In the genomic region with DNA sequence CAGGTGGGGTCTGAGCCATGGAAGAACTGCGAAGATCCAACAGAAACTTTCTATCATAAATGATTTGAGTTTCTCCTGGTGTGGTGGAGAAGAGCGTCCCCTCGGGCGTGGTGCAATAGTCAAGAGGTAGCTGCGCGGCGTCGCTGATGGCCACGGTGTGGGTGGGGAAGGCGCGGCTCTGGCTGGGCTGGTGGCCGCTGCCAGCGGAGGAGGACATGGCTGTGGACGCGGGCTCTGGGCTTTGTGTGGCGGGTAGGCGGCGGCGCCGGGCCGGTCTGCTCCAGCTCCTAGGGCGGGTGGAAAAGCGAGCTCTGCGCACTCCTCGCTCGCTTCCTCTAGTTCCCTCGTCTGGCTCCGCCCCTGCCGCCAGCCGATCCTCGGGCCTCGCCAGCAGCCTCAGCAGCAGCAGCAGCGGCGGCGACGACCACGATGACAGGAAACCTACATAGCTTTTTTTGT, we compare ENCODE assay signal across 8 cellular contexts. TPM values are rescaled to one million over a fixed set of nuclear protein-coding genes. Genes with fewer than 3 reads are reported as not detected.
DNase-seq lines count a peak whose midpoint lies in the region; ATAC-seq, FAIRE-seq and TF ChIP-seq lines count a peak whose summit lies in the region.

No MANE protein-coding gene starts in this region.

- peak overlapping the region; percentile 48 to 68 (median 58) for H3K4me3 ChIP-seq in HepG2 (replicated peaks in 1 of 3; ENCODE audit: insufficient read depth in 1 of 3, low read depth in 2 of 3, low read length in 3 of 3)

- peaks cover 53% of the 10 kb centered on the region for H3K4me1 ChIP-seq in HepG2 (ENCODE audit: insufficient read depth, low read length)

- no peak overlapping the region for H2AFZ ChIP-seq in HepG2 (ENCODE audit: low read length)

- BruUV-seq in HepG2 (replicated peaks; lab: Mats Ljungman, UMichigan): no TSS peak

- H3K36me3 ChIP-seq in HepG2 (replicated peaks in 1 of 2; ENCODE audit: control insufficient read depth in 1 of 2, insufficient read depth in 2 of 2, low read length in 2 of 2): peaks cover 0 to 2% of the 10 kb centered on the region in 2 experiments; a peak in 1 of 5 replicates

- H3K9ac ChIP-seq in HepG2 (ENCODE audit: insufficient read depth, low read depth, low read length): peak overlapping the region; percentile 40

- CTCF ChIA-PET in HepG2 (lab: Yijun Ruan, JAX; ENCODE audit: low intra/inter-chr PET ratio, low total read pairs): no interaction called here

- intact Hi-C loops in HepG2 (cut with micrococcal nuclease; ENCODE audit: unreplicated experiment): no loop called here

- in situ Hi-C loops in HepG2 (cut with HindIII; ENCODE audit: extremely low pct_ligation_motif_present, low pct_unique_long_range_greater_than_20kb): no loop called here

- TF ChIP-seq EP300 in HepG2 (IDR thresholded peaks at IDR 0.05; ENCODE audit: low read depth in 2 of 2, low read length in 2 of 2): no peak
- TF ChIP-seq EP300 in HepG2 (CRISPR knock-in tag; IDR thresholded peaks at IDR 0.05; ENCODE audit: borderline replicate concordance): no peak

- POLR2A ChIA-PET in HepG2 (lab: Yijun Ruan, JAX): interaction anchor here (1.0 to 1.8 kb wide), 3 partner anchors 10 to 86 kb away, joined by 6 to 9 read pairs (median 7); partner anchors contain the start of gene SNAP23

- no peaks in the 10 kb centered on the region for H3K9me3 ChIP-seq in HepG2 (ENCODE audit: low read length)

- TF ChIP-seq POLR2A in HepG2 (IDR thresholded peaks at IDR 0.05; ENCODE audit: insufficient read depth in 1 of 2, low read depth in 2 of 2, low read length in 2 of 2): no peak

- no peaks in the 10 kb centered on the region for H4K20me1 ChIP-seq in HepG2 (ENCODE audit: insufficient read depth, low read length)

- H3K4me2 ChIP-seq in HepG2 (ENCODE audit: low read depth, low read length): peak overlapping the region; percentile 79

- DNase-seq in NCI-H345 treated with DMSO at 0.1 percent for 48 hours (lab: John Stamatoyannopoulos, UW; ENCODE audit: unreplicated experiment) (peak; percentile 46), dedifferentiated amniotic fluid mesenchymal stem cell (ENCODE audit: extremely low spot score) (peak; percentile 64), HepG2 (ENCODE audit: low spot score) (peak; percentile 62), NCI-H128 (lab: John Stamatoyannopoulos, UW; ENCODE audit: unreplicated experiment) (no peak)
- DNase-seq in activated CD4-positive, alpha-beta T cell treated with anti-CD3 and anti-CD28 coated beads, Interleukin-2, amount 50 U/mL, for 1 hour: peak; percentile 75
- DNase-seq in stimulated activated CD4-positive, alpha-beta T cell treated with anti-CD3 and anti-CD28 coated beads, Interleukin-2, amount 100 ng/mL, for 24 hours: peak; percentile 75 to 83

- FAIRE-seq in HepG2 (lab: Jason Lieb, UNC): no peak

- TF ChIP-seq CTCF in HepG2 (CRISPR knock-in tag; IDR thresholded peaks at IDR 0.05): no peak

- peaks cover 2% of the 10 kb centered on the region for H3K79me2 ChIP-seq in HepG2 (ENCODE audit: insufficient read depth, low read length)

- no peak overlapping the region for H3K27ac ChIP-seq in HepG2 (ENCODE audit: extremely low read length, insufficient read depth, low read length)

- peak; percentile 62 for ATAC-seq in GM18517 (IDR thresholded peaks at IDR 0.05; ENCODE audit: unreplicated experiment)
- peak; percentile 74 for ATAC-seq in HG02981 (IDR thresholded peaks at IDR 0.05; ENCODE audit: unreplicated experiment)
- ATAC-seq in HepG2: peak; percentile 99

- TF ChIP-seq RAD21 in HepG2 (CRISPR knock-in tag; IDR thresholded peaks at IDR 0.05): no peak

- no peaks in the 10 kb centered on the region for H3K27me3 ChIP-seq in HepG2 (ENCODE audit: control insufficient read depth in 1 of 2, insufficient read depth in 2 of 2, low read length in 2 of 2)

- WGBS in HepG2 (ENCODE audit: low lambda C conversion rate): 10% methylated on average over 16 of the region's 37 CpGs

TF ChIP-seq in HepG2, 621 proteins besides CTCF, POLR2A, EP300 and RAD21 (continues in another document):
- TF ChIP-seq PHF20 (CRISPR knock-in tag; IDR thresholded peaks at IDR 0.05) (no peak), EZH2 (conservative IDR thresholded peaks at IDR 0.05; ENCODE audit: low read depth, low read length) (no peak), ZNF552 (CRISPR knock-in tag; IDR thresholded peaks at IDR 0.05; ENCODE audit: borderline replicate concordance) (no peak), GTF3A (CRISPR knock-in tag; conservative IDR thresholded peaks at IDR 0.05) (no peak), REXO4 (CRISPR knock-in tag; IDR thresholded peaks at IDR 0.05; ENCODE audit: borderline replicate concordance) (no peak)

RNA-seq across cellular contexts. Expression of gene STARD9, which starts 5.9 kb away (rescaled TPM):
- total RNA-seq in HepG2 (2016; rRNA removed; fragmentation: Illumina TruSeq; extraction: Trizol): 2.7 and 5.3 TPM in 2 replicates
- 1.0 and 1.3 TPM in 2 replicates for total RNA-seq in HepG2 (2016; cell fraction: cytosol; rRNA removed; fragmentation: Illumina TruSeq; extraction: Trizol; ENCODE audit: low read depth)
- 2.6 and 4.9 TPM in 2 replicates for total RNA-seq in HepG2 (2016; cell fraction: insoluble cytoplasmic fraction; rRNA removed; fragmentation: Illumina TruSeq; extraction: Trizol)
- 0.86 and 1.4 TPM in 2 replicates for total RNA-seq in HepG2 (2016; cell fraction: membrane; rRNA removed; fragmentation: Illumina TruSeq; extraction: Trizol)
- total RNA-seq in HepG2 (2016; cell fraction: nucleus; rRNA removed; fragmentation: Illumina TruSeq; extraction: Trizol): 9.0 and 12.9 TPM in 2 replicates
- 7.5 and 9.0 TPM in 2 replicates for polyA plus RNA-seq in HepG2 (2011; rRNA removed)
- 1.7 and 1.9 TPM in 2 replicates for polyA plus RNA-seq in HepG2 (2011; cell fraction: cytosol; rRNA removed)
- 57.0 and 60.2 TPM in 2 replicates for polyA plus RNA-seq in HepG2 (2011; cell fraction: nucleus; rRNA removed)
- 5.9 and 8.8 TPM in 2 replicates for polyA plus RNA-seq in HepG2 (2012)
- 0.23 and 0.53 TPM in 2 replicates for polyA plus RNA-seq in HepG2 (2016; cell fraction: cytosol; fragmentation: Illumina TruSeq; extraction: Trizol; ENCODE audit: low read depth)
- polyA plus RNA-seq in HepG2 (2016; cell fraction: insoluble cytoplasmic fraction; fragmentation: Illumina TruSeq; extraction: Trizol; ENCODE audit: low read depth): 1.4 and 1.8 TPM in 2 replicates
- 0.34 and 0.55 TPM in 2 replicates for polyA plus RNA-seq in HepG2 (2016; cell fraction: membrane; fragmentation: Illumina TruSeq; extraction: Trizol; ENCODE audit: low read depth)
- polyA plus RNA-seq in HepG2 (2016; cell fraction: nucleus; fragmentation: Illumina TruSeq; extraction: Trizol; ENCODE audit: insufficient read depth, low read depth): 20.5 and 20.8 TPM in 2 replicates
- polyA minus RNA-seq in HepG2 (2011; rRNA and poly(A)+ RNA removed; ENCODE audit: low replicate concordance): 8.8 and 8.9 TPM in 2 replicates
- polyA minus RNA-seq in HepG2 (2011; cell fraction: cytosol; rRNA and poly(A)+ RNA removed): 1.9 and 2.0 TPM in 2 replicates
- polyA minus RNA-seq in HepG2 (2011; cell fraction: nucleus; rRNA and poly(A)+ RNA removed): 28.7 and 30.3 TPM in 2 replicates

RNA-seq across cellular contexts. Expression of gene HAUS2, which starts 32.7 kb away (rescaled TPM):
- 32.9 and 49.4 TPM in 2 replicates for total RNA-seq in HepG2 (2016; rRNA removed; fragmentation: Illumina TruSeq; extraction: Trizol)
- total RNA-seq in HepG2 (2016; cell fraction: cytosol; rRNA removed; fragmentation: Illumina TruSeq; extraction: Trizol; ENCODE audit: low read depth): 8.7 and 10.9 TPM in 2 replicates
- total RNA-seq in HepG2 (2016; cell fraction: insoluble cytoplasmic fraction; rRNA removed; fragmentation: Illumina TruSeq; extraction: Trizol): 32.1 and 46.9 TPM in 2 replicates
- total RNA-seq in HepG2 (2016; cell fraction: membrane; rRNA removed; fragmentation: Illumina TruSeq; extraction: Trizol): 18.3 and 18.9 TPM in 2 replicates
- total RNA-seq in HepG2 (2016; cell fraction: nucleus; rRNA removed; fragmentation: Illumina TruSeq; extraction: Trizol): 11.2 and 15.2 TPM in 2 replicates
- 10.0 and 11.6 TPM in 2 replicates for polyA plus RNA-seq in HepG2 (2011; rRNA removed)
- polyA plus RNA-seq in HepG2 (2011; cell fraction: cytosol; rRNA removed): 6.5 and 10.4 TPM in 2 replicates
- polyA plus RNA-seq in HepG2 (2011; cell fraction: nucleus; rRNA removed): 3.3 and 4.6 TPM in 2 replicates
- 9.7 and 11.7 TPM in 2 replicates for polyA plus RNA-seq in HepG2 (2012)
- 7.5 and 10.5 TPM in 2 replicates for polyA plus RNA-seq in HepG2 (2016; cell fraction: cytosol; fragmentation: Illumina TruSeq; extraction: Trizol; ENCODE audit: low read depth)
- polyA plus RNA-seq in HepG2 (2016; cell fraction: insoluble cytoplasmic fraction; fragmentation: Illumina TruSeq; extraction: Trizol; ENCODE audit: low read depth): 42.4 and 46.1 TPM in 2 replicates
- polyA plus RNA-seq in HepG2 (2016; cell fraction: membrane; fragmentation: Illumina TruSeq; extraction: Trizol; ENCODE audit: low read depth): 13.8 and 16.6 TPM in 2 replicates
- polyA plus RNA-seq in HepG2 (2016; cell fraction: nucleus; fragmentation: Illumina TruSeq; extraction: Trizol; ENCODE audit: insufficient read depth, low read depth): 17.3 and 19.7 TPM in 2 replicates
- 2.0 and 13.0 TPM in 2 replicates for polyA minus RNA-seq in HepG2 (2011; rRNA and poly(A)+ RNA removed; ENCODE audit: low replicate concordance)
- polyA minus RNA-seq in HepG2 (2011; cell fraction: cytosol; rRNA and poly(A)+ RNA removed): 7.4 and 11.5 TPM in 2 replicates
- 5.2 and 6.3 TPM in 2 replicates for polyA minus RNA-seq in HepG2 (2011; cell fraction: nucleus; rRNA and poly(A)+ RNA removed)

RNA-seq across cellular contexts. Expression of gene LRRC57, which starts 32.7 kb away (rescaled TPM):
- total RNA-seq in HepG2 (2016; rRNA removed; fragmentation: Illumina TruSeq; extraction: Trizol): 14.8 and 26.0 TPM in 2 replicates
- 1.7 and 3.9 TPM in 2 replicates for total RNA-seq in HepG2 (2016; cell fraction: cytosol; rRNA removed; fragmentation: Illumina TruSeq; extraction: Trizol; ENCODE audit: low read depth)
- 16.4 and 25.0 TPM in 2 replicates for total RNA-seq in HepG2 (2016; cell fraction: insoluble cytoplasmic fraction; rRNA removed; fragmentation: Illumina TruSeq; extraction: Trizol)
- total RNA-seq in HepG2 (2016; cell fraction: membrane; rRNA removed; fragmentation: Illumina TruSeq; extraction: Trizol): 5.9 and 7.8 TPM in 2 replicates
- 8.2 and 9.4 TPM in 2 replicates for total RNA-seq in HepG2 (2016; cell fraction: nucleus; rRNA removed; fragmentation: Illumina TruSeq; extraction: Trizol)
- 4.1 and 5.8 TPM in 2 replicates for polyA plus RNA-seq in HepG2 (2011; rRNA removed)
- 4.0 and 6.6 TPM in 2 replicates for polyA plus RNA-seq in HepG2 (2011; cell fraction: cytosol; rRNA removed)
- 3.5 and 4.5 TPM in 2 replicates for polyA plus RNA-seq in HepG2 (2011; cell fraction: nucleus; rRNA removed)
- polyA plus RNA-seq in HepG2 (2012): 5.1 and 5.9 TPM in 2 replicates
- polyA plus RNA-seq in HepG2 (2016; cell fraction: cytosol; fragmentation: Illumina TruSeq; extraction: Trizol; ENCODE audit: low read depth): 0.71 and 0.75 TPM in 2 replicates
- 16.5 and 17.4 TPM in 2 replicates for polyA plus RNA-seq in HepG2 (2016; cell fraction: insoluble cytoplasmic fraction; fragmentation: Illumina TruSeq; extraction: Trizol; ENCODE audit: low read depth)
- polyA plus RNA-seq in HepG2 (2016; cell fraction: membrane; fragmentation: Illumina TruSeq; extraction: Trizol; ENCODE audit: low read depth): 2.4 and 3.5 TPM in 2 replicates
- 11.6 and 12.8 TPM in 2 replicates for polyA plus RNA-seq in HepG2 (2016; cell fraction: nucleus; fragmentation: Illumina TruSeq; extraction: Trizol; ENCODE audit: insufficient read depth, low read depth)
- polyA minus RNA-seq in HepG2 (2011; rRNA and poly(A)+ RNA removed; ENCODE audit: low replicate concordance): 5.2 and 9.8 TPM in 2 replicates
- polyA minus RNA-seq in HepG2 (2011; cell fraction: cytosol; rRNA and poly(A)+ RNA removed): 3.0 and 4.5 TPM in 2 replicates
- polyA minus RNA-seq in HepG2 (2011; cell fraction: nucleus; rRNA and poly(A)+ RNA removed): 4.8 and 5.7 TPM in 2 replicates
